ENCODE assay signal across 8 cellular contexts in the genomic region with DNA sequence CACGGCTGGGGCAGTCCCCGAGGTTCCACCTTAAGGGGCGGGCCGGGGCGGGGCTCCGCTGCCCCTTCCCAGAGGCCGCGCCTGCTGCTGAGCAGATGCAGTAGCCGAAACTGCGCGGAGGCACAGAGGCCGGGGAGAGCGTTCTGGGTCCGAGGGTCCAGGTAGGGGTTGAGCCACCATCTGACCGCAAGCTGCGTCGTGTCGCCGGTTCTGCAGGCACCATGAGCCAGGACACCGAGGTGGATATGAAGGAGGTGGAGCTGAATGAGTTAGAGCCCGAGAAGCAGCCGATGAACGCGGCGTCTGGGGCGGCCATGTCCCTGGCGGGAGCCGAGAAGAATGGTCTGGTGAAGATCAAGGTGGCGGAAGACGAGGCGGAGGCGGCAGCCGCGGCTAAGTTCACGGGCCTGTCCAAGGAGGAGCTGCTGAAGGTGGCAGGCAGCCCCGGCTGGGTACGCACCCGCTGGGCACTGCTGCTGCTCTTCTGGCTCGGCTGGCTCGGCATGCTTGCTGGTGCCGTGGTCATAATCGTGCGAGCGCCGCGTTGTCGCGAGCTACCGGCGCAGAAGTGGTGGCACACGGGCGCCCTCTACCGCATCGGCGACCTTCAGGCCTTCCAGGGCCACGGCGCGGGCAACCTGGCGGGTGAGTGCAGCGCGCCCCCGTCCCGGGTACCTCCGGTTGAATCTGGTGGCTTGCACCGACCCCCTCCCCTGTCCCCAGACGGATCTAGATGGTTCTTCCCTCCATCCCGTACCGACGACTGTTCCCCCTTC. TPM values are rescaled to one million over a fixed set of nuclear protein-coding genes. Genes with fewer than 3 reads are reported as not detected.
DNase-seq lines count a peak whose midpoint lies in the region; ATAC-seq and TF ChIP-seq lines count a peak whose summit lies in the region.

A gene (plus strand): TSS at position 94 of the 776 bp plus-strand sequence. CDS start 128 bp downstream, at position 222.

- no peaks in the 10 kb centered on the region for H3K9me3 Mint-ChIP-seq in activated CD4-positive, alpha-beta T cell treated with anti-CD3 and anti-CD28 coated beads for 36 hours (ENCODE audit: low read depth)

- peak; percentile 58 for TF ChIP-seq CTCF in choroid plexus epithelial cell (conservative IDR thresholded peaks at IDR 0.05; ENCODE audit: low read depth, low read length)

- H3K4me1 Mint-ChIP-seq in activated CD4-positive, alpha-beta T cell treated with anti-CD3 and anti-CD28 coated beads for 36 hours: peaks cover 44% of the 10 kb centered on the region

- POLR2A ChIA-PET in activated CD4-positive, alpha-beta T cell treated with anti-CD3 and anti-CD28 coated beads for 36 hours (lab: Charles Lee): interaction anchor here (0.5 to 6.1 kb wide), 22 partner anchors 9 to 329 kb away, joined by 3 to 71 read pairs (median 4); a partner anchor contains a TSS

- intact Hi-C loops in activated CD4-positive, alpha-beta T cell treated with anti-CD3 and anti-CD28 coated beads for 36 hours (cut with DNase I, micrococcal nuclease): loop anchor here (1.0 to 10.0 kb wide), 23 partner anchors 25 to 1424 kb away; a partner anchor contains a TSS
- intact Hi-C loops in left colon (cut with DNase I, micrococcal nuclease): no loop called here

- H3K4me3 ChIP-seq in choroid plexus epithelial cell (ENCODE audit: low read depth, low read length): peak within 1 kb of the TSS; percentile 100

- peak; percentile 78 to 88 for DNase-seq in AML-193 (lab: John Stamatoyannopoulos, UW)
- DNase-seq in NCI-H345 treated with DMSO at 0.1 percent for 48 hours (lab: John Stamatoyannopoulos, UW; ENCODE audit: unreplicated experiment): peak; percentile 79
- DNase-seq in activated CD4-positive, alpha-beta T cell treated with anti-CD3 and anti-CD28 coated beads for 36 hours: peak; percentile 94
- DNase-seq in choroid plexus epithelial cell (ENCODE audit: low read depth): peak; percentile 91
- peak; percentile 92 to 94 for DNase-seq in left colon
- DNase-seq in stimulated activated CD4-positive, alpha-beta T cell treated with anti-CD3 and anti-CD28 coated beads, Interleukin-2, amount 100 ng/mL, for 24 hours: peak; percentile 86 to 88

- CTCF ChIA-PET in activated CD4-positive, alpha-beta T cell treated with anti-CD3 and anti-CD28 coated beads for 36 hours (lab: Charles Lee): interaction anchor here (0.6 to 2.6 kb wide), 16 partner anchors 8 to 456 kb away, joined by 3 to 17 read pairs (median 4); a partner anchor contains a TSS

- peak within 1 kb of the TSS; percentile 100 for H3K27ac Mint-ChIP-seq in activated CD4-positive, alpha-beta T cell treated with anti-CD3 and anti-CD28 coated beads for 36 hours

- H3K4me3 Mint-ChIP-seq in activated CD4-positive, alpha-beta T cell treated with anti-CD3 and anti-CD28 coated beads for 36 hours: peak within 1 kb of the TSS; percentile 99

- no peaks in the 10 kb centered on the region for H3K27me3 Mint-ChIP-seq in activated CD4-positive, alpha-beta T cell treated with anti-CD3 and anti-CD28 coated beads for 36 hours

- ATAC-seq in GM18907 (IDR thresholded peaks at IDR 0.05; ENCODE audit: unreplicated experiment): peak; percentile 76
- ATAC-seq in HG03139 (IDR thresholded peaks at IDR 0.05; ENCODE audit: unreplicated experiment): peak; percentile 62
- peak; percentile 75 for ATAC-seq in activated CD4-positive, alpha-beta T cell treated with anti-CD3 and anti-CD28 coated beads for 36 hours
- peak; percentile 84 for ATAC-seq in left colon

- peaks cover 77% of the 10 kb centered on the region for H3K36me3 Mint-ChIP-seq in activated CD4-positive, alpha-beta T cell treated with anti-CD3 and anti-CD28 coated beads for 36 hours (ENCODE audit: low read depth)

RNA-seq across cellular contexts. Expression of the gene that starts here (rescaled TPM):
- total RNA-seq in activated CD4-positive, alpha-beta T cell treated with anti-CD3 and anti-CD28 coated beads for 36 hours: 100 to 1,000 TPM; 401 to 402 TPM
- 100 to 1,000 TPM in 1 of 2 donors, 10 to 100 TPM in 1; 98.8 to 107 TPM for total RNA-seq in left colon

Comparison
In these comparisons a context has a peak if more than half of its experiments do, and no peak if none do; other contexts are left out.
1. Peak in every context shown above with its lines: DNase-seq, ATAC-seq and H3K4me3 ChIP-seq.
2. intact Hi-C loops: an anchor here in activated CD4-positive, alpha-beta T cell treated with anti-CD3 and anti-CD28 coated beads for 36 hours (1.0 to 10.0 kb wide); none called in left colon.